In the genomic region with DNA sequence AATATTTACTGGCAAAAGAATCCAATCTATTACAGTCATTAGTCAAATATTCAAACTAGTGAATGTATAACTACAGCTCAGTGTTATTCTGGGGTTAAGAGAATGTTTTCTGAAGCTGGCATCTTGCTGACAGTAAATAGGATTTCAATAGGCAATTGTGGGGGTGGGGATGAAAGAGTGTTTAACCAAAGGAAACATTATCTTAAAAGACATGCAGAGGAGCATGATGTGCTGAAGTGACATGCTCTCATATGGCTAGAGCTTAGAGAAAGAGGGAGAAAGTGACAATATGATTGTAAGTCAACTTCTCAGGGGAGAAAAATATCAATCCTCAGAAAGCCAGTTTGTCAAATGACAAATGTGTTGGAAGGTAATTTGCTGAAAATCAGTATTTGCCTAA, we compare ENCODE assay signal across 19 cellular contexts.
DNase-seq lines count a peak whose midpoint lies in the region; TF ChIP-seq lines count a peak whose summit lies in the region.
"Had no signal": no experiment of that assay in that cellular context is flagged by ENCODE, and none has a peak within 500 bp of the region (broad histone marks: within the 10 kb centered on the region; RNA-seq: fewer than 3 reads in every experiment).

No MANE protein-coding gene starts in this region.

- H3K9me3 ChIP-seq in right atrium auricular region, result peaks cover 0 to 19% of the 10 kb centered on the region in 2 donors
- H3K9me3 ChIP-seq: BE2C had no signal

- H3K4me1 ChIP-seq in right atrium auricular region, result no peaks in the 10 kb centered on the region
- H3K4me1 ChIP-seq: BE2C, BLaER1 had no signal

- TF ChIP-seq CTCF in right atrium auricular region (IDR thresholded peaks at IDR 0.05), result no peak

- DNase-seq in EH (ENCODE audit: low read depth) (peak; percentile 0), kidney glomerular epithelial cell (lab: John Stamatoyannopoulos, UW) (peak; percentile 48), renal cortical epithelial cell (ENCODE audit: low read depth) (peak; percentile 46), NCI-H2081 (lab: John Stamatoyannopoulos, UW) (no peak), right atrium auricular region (ENCODE audit: low spot score) (no peak)
- DNase-seq: 8988T; ACHN; BE2C; C1 segment of cervical spinal cord; CD4-positive, CD25-positive, alpha-beta regulatory T cell; CD8-positive, alpha-beta memory T cell; COR-L47; DMS 273 treated with DMSO at 0.1 percent for 48 hours; DMS153; DMS53; DMS79; DND-41; GF-D8 had no signal

- H3K4me3 ChIP-seq in right atrium auricular region, result no peak overlapping the region
- H3K4me3 ChIP-seq: BLaER1 had no signal

- H3K36me3 ChIP-seq in right atrium auricular region, result no peaks in the 10 kb centered on the region
- H3K36me3 ChIP-seq: BE2C, BLaER1 had no signal

- no peaks in the 10 kb centered on the region for H3K27me3 ChIP-seq in right atrium auricular region
- H3K27me3 ChIP-seq: BE2C, BLaER1 had no signal

- no peak overlapping the region for H3K27ac ChIP-seq in right atrium auricular region
- H3K27ac ChIP-seq: BLaER1 had no signal

Comparison
In these comparisons a context has a peak if more than half of its experiments do, and no peak if none do; other contexts are left out.
1. DNase-seq: peak in EH (single experiment), kidney glomerular epithelial cell (single experiment) and renal cortical epithelial cell (single experiment); none in NCI-H2081 (0 of 2) and right atrium auricular region (single experiment).